25 cellular contexts compared by ENCODE assay signal in the genomic region with DNA sequence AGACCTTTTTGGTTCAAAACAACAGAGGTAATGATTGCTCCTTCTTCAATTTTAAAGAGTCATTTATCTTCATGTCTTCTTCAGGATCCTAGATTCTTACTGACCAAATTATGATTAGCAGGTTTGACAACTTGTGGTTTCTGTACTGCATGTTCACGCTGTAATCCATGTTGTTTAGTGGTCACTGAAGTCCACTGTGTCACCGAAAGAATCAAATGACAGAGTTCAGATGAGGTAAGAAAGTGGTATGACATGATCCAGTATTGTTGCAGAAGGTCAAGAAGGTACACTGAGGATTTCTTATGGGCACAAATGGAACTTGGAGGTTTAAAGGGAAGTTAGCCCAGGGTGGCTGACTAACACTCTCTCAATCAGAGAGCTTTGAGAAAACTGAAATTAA.
"Had no signal": no experiment of that assay in that cellular context is flagged by ENCODE, and none has a peak within 500 bp of the region (broad histone marks: within the 10 kb centered on the region; RNA-seq: fewer than 3 reads in every experiment).

No MANE protein-coding gene starts in this region.

- H3K4me1 ChIP-seq: esophagus squamous epithelium, gastrocnemius medialis, heart right ventricle, left lung, lower lobe of right lung had no signal

- H3K36me3 Mint-ChIP-seq: mesothelial cell of epicardium had no signal

- H3K4me3 Mint-ChIP-seq: mesothelial cell of epicardium had no signal

- H3K27me3 ChIP-seq: dorsolateral prefrontal cortex, esophagus squamous epithelium, gastrocnemius medialis, heart right ventricle, left lung had no signal

- DNase-seq: dermis blood vessel endothelial cell; dorsolateral prefrontal cortex; effector CD4-positive, alpha-beta T cell; effector memory CD4-positive, alpha-beta T cell; erythroblast; esophagus squamous epithelium; foreskin fibroblast; foreskin melanocyte; gastrocnemius medialis; glutamatergic neuron; head of caudate nucleus; heart right ventricle; hippocampal formation; left cardiac atrium; left lung; left ventricle myocardium superior; lower lobe of right lung; mesenchymal stem cell; mucosa of descending colon had no signal

- H3K27ac ChIP-seq: coronary artery, dorsolateral prefrontal cortex, epithelial cell of prostate, esophagus squamous epithelium, gastrocnemius medialis, heart right ventricle, left lung, lower lobe of right lung had no signal

- H3K27ac Mint-ChIP-seq: mesothelial cell of epicardium had no signal

- H3K9me3 ChIP-seq: esophagus squamous epithelium, gastrocnemius medialis, heart right ventricle, left lung, lower lobe of right lung, mucosa of descending colon had no signal

- H3K36me3 ChIP-seq: esophagus squamous epithelium, gastrocnemius medialis, heart right ventricle, left lung, lower lobe of right lung had no signal

- H3K4me3 ChIP-seq: coronary artery, dorsolateral prefrontal cortex, esophagus squamous epithelium, gastrocnemius medialis, heart right ventricle, left lung, lower lobe of right lung, mucosa of descending colon had no signal

- H3K9me3 Mint-ChIP-seq: mesothelial cell of epicardium had no signal

- FAIRE-seq: colon, islet of Langerhans, keratinocyte had no signal
